ENCODE assay signal across 12 cellular contexts in the genomic region with DNA sequence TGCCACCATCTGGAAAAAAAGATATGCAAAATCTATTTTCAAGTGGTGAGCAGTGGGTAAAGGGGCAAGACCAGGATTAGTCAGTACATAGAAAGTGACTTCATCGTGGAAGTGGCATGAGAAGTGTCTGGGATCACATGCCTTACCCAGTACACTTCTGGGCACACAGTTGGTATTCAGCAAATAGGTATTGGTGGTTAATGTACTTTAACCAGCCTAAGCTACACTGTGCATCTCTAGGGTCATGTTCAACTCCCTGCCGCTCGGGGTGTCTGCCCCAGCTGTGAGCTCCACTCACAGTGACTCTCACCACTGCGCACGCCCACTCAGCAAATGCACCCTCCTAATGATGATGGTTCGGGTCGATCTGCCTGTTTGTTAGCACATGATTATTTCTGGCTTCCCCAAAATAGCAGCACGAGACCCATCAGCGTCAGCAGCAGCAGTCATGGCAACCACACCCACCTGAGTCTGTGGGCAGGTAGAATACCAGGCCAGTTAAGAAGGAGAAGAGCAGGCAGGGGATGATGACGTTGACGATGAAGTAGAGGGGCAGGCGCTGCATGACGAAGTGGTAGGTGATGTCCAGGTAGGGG. TPM values are rescaled to one million over a fixed set of nuclear protein-coding genes. Genes with fewer than 3 reads are reported as not detected.
DNase-seq lines count a peak whose midpoint lies in the region; ATAC-seq and TF ChIP-seq lines count a peak whose summit lies in the region.
"Had no signal": no experiment of that assay in that cellular context is flagged by ENCODE, and none has a peak within 500 bp of the region (broad histone marks: within the 10 kb centered on the region; RNA-seq: fewer than 3 reads in every experiment).

No MANE protein-coding gene starts in this region.

- H3K36me3 Mint-ChIP-seq in activated naive CD8-positive, alpha-beta T cell = no peaks in the 10 kb centered on the region

- H3K4me3 Mint-ChIP-seq in activated naive CD8-positive, alpha-beta T cell = no peak overlapping the region

- TF ChIP-seq EP300 in suprapubic skin (IDR thresholded peaks at IDR 0.05) = no peak

- no peak for TF ChIP-seq POLR2A in suprapubic skin (IDR thresholded peaks at IDR 0.05)

- no peaks in the 10 kb centered on the region for H3K9me3 ChIP-seq in BLaER1 treated with 17β-estradiol and CSF1 and Interleukin-3, amounts not matched to agents 10 nM and 100 nM (replicated peaks in 1 of 11)
- H3K9me3 ChIP-seq in left lung (no peaks in the 10 kb centered on the region), suprapubic skin (no peaks in the 10 kb centered on the region)

- peak overlapping the region in 7 of 11 experiments; percentile 1 to 64 (median 43); a peak in 9 of 22 replicates for H3K4me2 ChIP-seq in BLaER1 treated with 17β-estradiol and CSF1 and Interleukin-3, amounts not matched to agents 10 nM and 100 nM

- peaks cover 19 to 44% (median 32%) of the 10 kb centered on the region in 10 experiments for H3K4me1 ChIP-seq in BLaER1 treated with 17β-estradiol and CSF1 and Interleukin-3, amounts not matched to agents 10 nM and 100 nM
- H3K4me1 ChIP-seq in left lung (peaks cover 0 to 3% of the 10 kb centered on the region in 2 donors), suprapubic skin (no peaks in the 10 kb centered on the region)

- H3K36me3 ChIP-seq in BLaER1 treated with 17β-estradiol and CSF1 and Interleukin-3, amounts not matched to agents 10 nM and 100 nM = no peaks in the 10 kb centered on the region
- H3K36me3 ChIP-seq in left lung (no peaks in the 10 kb centered on the region), suprapubic skin (no peaks in the 10 kb centered on the region)

- H3K4me1 Mint-ChIP-seq in activated naive CD8-positive, alpha-beta T cell (ENCODE audit: low read depth) = peaks cover 32% of the 10 kb centered on the region

- DNase-seq in left lung = no peak
- DNase-seq in cerebellar cortex (ENCODE audit: low spot score) = no peak
- no peak for DNase-seq in left lobe of liver (ENCODE audit: low spot score)
- DNase-seq in suprapubic skin (ENCODE audit: low spot score in 2 of 2) = no peak
- DNase-seq: COR-L47, H7, NCI-H146 had no signal

- peak overlapping the region; percentile 64 for H3K27ac Mint-ChIP-seq in activated naive CD8-positive, alpha-beta T cell

- no peak overlapping the region for H3K27ac ChIP-seq in BLaER1 treated with 17β-estradiol and CSF1 and Interleukin-3, amounts not matched to agents 10 nM and 100 nM
- H3K27ac ChIP-seq in left lung = no peak overlapping the region
- no peak overlapping the region for H3K27ac ChIP-seq in suprapubic skin

- intact Hi-C loops in left lung (cut with DNase I) = no loop called here

- ATAC-seq in GM19372 (IDR thresholded peaks at IDR 0.05; ENCODE audit: low read depth, unreplicated experiment) = peak; percentile 35
- ATAC-seq in HG03460 (IDR thresholded peaks at IDR 0.05; ENCODE audit: unreplicated experiment) = peak; percentile 33
- no peak for ATAC-seq in left lung
- no peak for ATAC-seq in left lobe of liver

- H3K9me3 Mint-ChIP-seq in activated naive CD8-positive, alpha-beta T cell (ENCODE audit: low read depth) = no peaks in the 10 kb centered on the region

- no peak overlapping the region for H3K4me3 ChIP-seq in BLaER1 treated with 17β-estradiol and CSF1 and Interleukin-3, amounts not matched to agents 10 nM and 100 nM
- no peak overlapping the region for H3K4me3 ChIP-seq in left lung
- no peak overlapping the region for H3K4me3 ChIP-seq in suprapubic skin

- H3K27me3 ChIP-seq in BLaER1 treated with 17β-estradiol and CSF1 and Interleukin-3, amounts not matched to agents 10 nM and 100 nM = peaks cover 0 to 83% (median 0%) of the 10 kb centered on the region in 11 experiments; a peak in 4 of 22 replicates
- H3K27me3 ChIP-seq in left lung (no peaks in the 10 kb centered on the region), suprapubic skin (no peaks in the 10 kb centered on the region)

- TF ChIP-seq CTCF in left lung (IDR thresholded peaks at IDR 0.05) (no peak), suprapubic skin (IDR thresholded peaks at IDR 0.05) (no peak)

- peaks cover 1% of the 10 kb centered on the region for H3K27me3 Mint-ChIP-seq in activated naive CD8-positive, alpha-beta T cell

- no peak overlapping the region for H3K9ac ChIP-seq in BLaER1 treated with 17β-estradiol and CSF1 and Interleukin-3, amounts not matched to agents 10 nM and 100 nM

- WGBS in suprapubic skin = 92% methylated on average over 13 of the region's 13 CpGs

- peaks cover 0 to 8% (median 0%) of the 10 kb centered on the region in 11 experiments; a peak in 4 of 22 replicates for H4K20me1 ChIP-seq in BLaER1 treated with 17β-estradiol and CSF1 and Interleukin-3, amounts not matched to agents 10 nM and 100 nM

RNA-seq across cellular contexts. Expression of gene CHRNA1, which starts 11.1 kb away (rescaled TPM):
- total RNA-seq in left lung (not detected), left lobe of liver (not detected), suprapubic skin (not detected)
- total RNA-seq: H7, kidney epithelial cell had no signal

Comparison
In these comparisons a context has a peak if more than half of its experiments do, and no peak if none do; other contexts are left out.
1. ATAC-seq: peak in GM19372 (single experiment) and HG03460 (single experiment); none in left lung (single experiment) and left lobe of liver (single experiment).